ENCODE assay signal across 19 cellular contexts in the genomic region with DNA sequence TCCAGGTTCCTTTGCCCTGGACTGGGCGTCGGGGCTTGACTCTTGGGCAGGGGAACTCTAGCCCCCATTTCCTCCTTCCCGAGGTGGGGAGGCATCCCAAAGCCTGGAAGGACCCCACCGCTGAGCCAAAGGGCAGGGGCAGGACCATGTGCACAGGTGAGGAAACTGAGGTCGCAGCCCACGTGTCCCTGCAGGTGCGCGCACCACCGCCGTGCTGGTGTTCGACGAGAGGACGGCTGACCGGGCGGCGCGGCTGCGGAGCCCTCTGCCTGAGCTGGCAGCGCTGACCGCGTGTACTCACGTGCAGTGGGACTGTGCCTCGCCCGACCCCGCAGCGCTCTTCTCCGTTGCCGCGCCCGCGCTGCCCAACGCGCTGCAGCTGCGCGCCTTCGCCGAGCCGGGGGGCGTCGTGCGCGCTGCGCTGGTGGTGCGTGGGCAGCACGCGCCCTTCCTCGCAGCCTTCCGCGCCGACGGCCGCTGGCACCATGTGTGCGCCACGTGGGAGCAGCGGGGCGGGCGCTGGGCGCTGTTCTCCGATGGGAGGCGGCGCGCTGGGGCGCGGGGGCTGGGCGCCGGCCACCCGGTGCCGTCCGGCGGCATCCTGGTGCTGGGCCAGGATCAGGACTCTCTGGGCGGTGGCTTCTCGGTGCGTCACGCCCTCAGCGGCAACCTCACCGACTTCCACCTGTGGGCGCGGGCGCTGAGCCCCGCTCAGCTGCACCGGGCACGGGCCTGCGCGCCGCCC. TPM values are rescaled to one million over a fixed set of nuclear protein-coding genes. Genes with fewer than 3 reads are reported as not detected.
DNase-seq lines count a peak whose midpoint lies in the region; ATAC-seq, FAIRE-seq and TF ChIP-seq lines count a peak whose summit lies in the region.
"Had no signal": no experiment of that assay in that cellular context is flagged by ENCODE, and none has a peak within 500 bp of the region (broad histone marks: within the 10 kb centered on the region; RNA-seq: fewer than 3 reads in every experiment).

No MANE protein-coding gene starts in this region.

- WGBS in H9 (ENCODE audit: extremely low coverage, insufficient read length, low lambda C conversion rate) = no CpG with 5 or more reads among the region's 85 CpGs
- WGBS in testis, 2 donors = 27 to 32% methylated on average over 3 to 54 of the region's 85 CpGs

- H3K9me3 ChIP-seq in H9 (ENCODE audit: control insufficient read depth, low read depth, low read length) = no peaks in the 10 kb centered on the region
- H3K9me3 ChIP-seq in iPS-18c (ENCODE audit: control insufficient read depth, insufficient read depth, low read length) = peaks cover 4% of the 10 kb centered on the region
- no peaks in the 10 kb centered on the region for H3K9me3 ChIP-seq in testis

- H3K27ac Mint-ChIP-seq in H9 = no peak overlapping the region
- H3K27ac Mint-ChIP-seq: activated CD4-positive, alpha-beta memory T cell treated with anti-CD3 and anti-CD28 coated beads, Interleukin-2, amount 10 ng/mL, durations not matched to agents 7 days and 5 days; activated T-helper 17 cell treated with anti-CD3 and anti-CD28 coated beads, Interleukin-2, amount 50 U/mL, for 72 hours; CD4-positive, alpha-beta T cell had no signal

- H3K23me2 ChIP-seq in H9 (ENCODE audit: insufficient read length, low read depth, low read length, poor library complexity, severe bottlenecking) = peaks cover 5% of the 10 kb centered on the region

- no peak overlapping the region for H2BK12ac ChIP-seq in H9 (ENCODE audit: insufficient read length, low read depth, low read length)

- H3K4ac ChIP-seq in H9 (ENCODE audit: low read depth, low read length) = no peak overlapping the region

- no peak overlapping the region for H2BK5ac ChIP-seq in H9 (ENCODE audit: insufficient read length, low read length)

- H3K18ac ChIP-seq in H9 (ENCODE audit: insufficient read length, low read depth, low read length) = no peak overlapping the region

- H4K8ac ChIP-seq in H9 (replicated peaks; ENCODE audit: insufficient read length, low read depth, low read length) = no peak overlapping the region

- H2BK15ac ChIP-seq in H9 (ENCODE audit: low read depth, low read length) = no peak overlapping the region

- H3K79me2 ChIP-seq in H9 (ENCODE audit: insufficient read depth, low read length) = no peaks in the 10 kb centered on the region

- no peak overlapping the region for H2BK120ac ChIP-seq in H9 (ENCODE audit: low read depth, low read length, poor library complexity, severe bottlenecking)

- peaks cover 17 to 28% of the 10 kb centered on the region in 2 experiments for H3K4me1 Mint-ChIP-seq in H9
- H3K4me1 Mint-ChIP-seq: activated CD4-positive, alpha-beta memory T cell treated with anti-CD3 and anti-CD28 coated beads, Interleukin-2, amount 10 ng/mL, durations not matched to agents 7 days and 5 days; activated T-helper 17 cell treated with anti-CD3 and anti-CD28 coated beads, Interleukin-2, amount 50 U/mL, for 72 hours had no signal

- intact Hi-C loops in testis (cut with DNase I; ENCODE audit: low total_unique reads) = no loop called here

- H3K4me2 ChIP-seq in H9 (ENCODE audit: insufficient read depth, insufficient read length, low read length) = peak overlapping the region; percentile 29

- no peak overlapping the region for H3T11ph ChIP-seq in H9 (ENCODE audit: low read length)

- H3K36me3 ChIP-seq in bronchial epithelial cell (ENCODE audit: control insufficient read depth, insufficient read depth, low read length) (no peaks in the 10 kb centered on the region), testis (ENCODE audit: low read depth, missing control alignments) (no peaks in the 10 kb centered on the region)

- no peak overlapping the region for H2AFZ ChIP-seq in H9 (ENCODE audit: low read length)

- peak overlapping the region; percentile 36 to 60; a peak in 3 of 5 replicates for H3K4me3 Mint-ChIP-seq in H9
- H3K4me3 Mint-ChIP-seq: activated CD4-positive, alpha-beta memory T cell treated with anti-CD3 and anti-CD28 coated beads, Interleukin-2, amount 10 ng/mL, durations not matched to agents 7 days and 5 days; activated T-helper 17 cell treated with anti-CD3 and anti-CD28 coated beads, Interleukin-2, amount 50 U/mL, for 72 hours; CD4-positive, alpha-beta T cell had no signal

- no peak overlapping the region for H2BK20ac ChIP-seq in H9 (ENCODE audit: low read depth, low read length, poor library complexity, severe bottlenecking)

- peaks cover 35% of the 10 kb centered on the region for H3K27me3 Mint-ChIP-seq in H9 (ENCODE audit: low read depth)

- H4K91ac ChIP-seq in H9 (ENCODE audit: insufficient read length, low read depth, low read length) = no peak overlapping the region

- no peak for TF ChIP-seq POLR2A in testis (IDR thresholded peaks at IDR 0.05)
- TF ChIP-seq POLR2A in H54 (IDR thresholded peaks at IDR 0.05; ENCODE audit: low read depth, low read length) = no peak

- H3K4me1 ChIP-seq in H9 (ENCODE audit: insufficient read depth, low read length) = no peaks in the 10 kb centered on the region; the same call in 1 of the 2 replicates
- H3K4me1 ChIP-seq in testis = peaks cover 11% of the 10 kb centered on the region

- H3K79me1 ChIP-seq in H9 (ENCODE audit: insufficient read depth, low read depth, low read length, poor library complexity, severe bottlenecking) = no peaks in the 10 kb centered on the region

- no peak overlapping the region for H4K5ac ChIP-seq in H9 (ENCODE audit: insufficient read length, low read depth, low read length)

- no peak overlapping the region for H3K14ac ChIP-seq in H9 (ENCODE audit: insufficient read depth, low read length)

- peak; percentile 29 for DNase-seq in H9
- DNase-seq in bronchial epithelial cell (ENCODE audit: low read depth) = no peak
- no peak for DNase-seq in testis
- no peak for DNase-seq in SKM-1 treated with dmso at 0.1 percent for 144 hours (lab: John Stamatoyannopoulos, UW; ENCODE audit: unreplicated experiment)
- no peak for DNase-seq in H54 (ENCODE audit: insufficient read length, low spot score)
- DNase-seq: activated CD4-positive, alpha-beta memory T cell treated with anti-CD3 and anti-CD28 coated beads, Interleukin-2, amount 10 ng/mL, durations not matched to agents 7 days and 5 days; CD4-positive, alpha-beta T cell; dermis blood vessel endothelial cell; EL; NCI-H1436 treated with DMSO at 0.1 percent for 48 hours had no signal

- H3K27ac ChIP-seq in H9 (ENCODE audit: insufficient read length, low read depth, low read length) (no peak overlapping the region), testis (no peak overlapping the region)
- H3K27ac ChIP-seq: HL-60 had no signal

- no peak overlapping the region for H3K9ac ChIP-seq in H9 (ENCODE audit: extremely low read depth, insufficient read length, low read length)

- no peak for FAIRE-seq in bronchial epithelial cell (lab: Jason Lieb, UNC)
- FAIRE-seq in H54 (lab: Jason Lieb, UNC) = no peak
- FAIRE-seq: GM12891, small intestine had no signal

- TF ChIP-seq CTCF in H9 (conservative IDR thresholded peaks at IDR 0.05) (no peak), bronchial epithelial cell (IDR thresholded peaks at IDR 0.05; ENCODE audit: insufficient read depth, low read length, severe bottlenecking) (no peak), testis (IDR thresholded peaks at IDR 0.05) (no peak)

- peaks cover 2% of the 10 kb centered on the region for H4K20me1 ChIP-seq in H9 (ENCODE audit: control insufficient read depth, insufficient read depth, insufficient read length)

- H3K56ac ChIP-seq in H9 (ENCODE audit: insufficient read length, low read depth, low read length) = no peak overlapping the region

- H3K27me3 ChIP-seq in H9 (ENCODE audit: insufficient read depth, low read length) = peaks cover 12% of the 10 kb centered on the region
- H3K27me3 ChIP-seq in bronchial epithelial cell (ENCODE audit: control insufficient read depth, insufficient read depth, low read length) = no peaks in the 10 kb centered on the region
- H3K27me3 ChIP-seq in testis = no peaks in the 10 kb centered on the region

- no peaks in the 10 kb centered on the region for H3K9me3 Mint-ChIP-seq in H9
- H3K9me3 Mint-ChIP-seq: activated CD4-positive, alpha-beta memory T cell treated with anti-CD3 and anti-CD28 coated beads, Interleukin-2, amount 10 ng/mL, durations not matched to agents 7 days and 5 days; activated T-helper 17 cell treated with anti-CD3 and anti-CD28 coated beads, Interleukin-2, amount 50 U/mL, for 72 hours; CD4-positive, alpha-beta T cell had no signal

- ATAC-seq in GM21447 (IDR thresholded peaks at IDR 0.05; ENCODE audit: unreplicated experiment) = no peak
- ATAC-seq: activated T-helper 17 cell treated with anti-CD3 and anti-CD28 coated beads, Interleukin-2, amount 50 U/mL, for 72 hours; stimulated activated naive CD8-positive, alpha-beta T cell treated with anti-CD3 and anti-CD28 coated beads, Interleukin-15, Interleukin-2, amounts not matched to agents 100 U/mL and 50 U/mL, for 24 hours had no signal

- peak overlapping the region; percentile 14 for H3K4me3 ChIP-seq in bronchial epithelial cell (ENCODE audit: low read depth, low read length)
- H3K4me3 ChIP-seq in iPS-18c (ENCODE audit: insufficient read depth, low read depth, low read length) = peak overlapping the region; percentile 28; the same call in 1 of the 2 replicates
- peak overlapping the region; percentile 15 to 26 for H3K4me3 ChIP-seq in testis

- H2AK5ac ChIP-seq in H9 (ENCODE audit: insufficient read length, low read length) = no peak overlapping the region

- no peak overlapping the region for H3K23ac ChIP-seq in H9 (ENCODE audit: insufficient read length, low read depth, low read length)

- no peaks in the 10 kb centered on the region for H3K36me3 Mint-ChIP-seq in H9 (ENCODE audit: insufficient read depth in 1 of 3, low read depth in 3 of 3)

RNA-seq across cellular contexts. Expression of gene ADGRD2, which starts 2.8 kb away (rescaled TPM):
- total RNA-seq in H9 (2021) (1.2 and 1.5 TPM in 2 replicates), bronchial epithelial cell (0.38 TPM in 1 of 2 replicates, not detected in the other), testis (under 1 TPM; 0.31 to 0.74 TPM)
- polyA plus RNA-seq in testis (ENCODE audit: insufficient read depth, low read depth, low replicate concordance) = 1.5 TPM
- total RNA-seq: activated CD4-positive, alpha-beta memory T cell treated with anti-CD3 and anti-CD28 coated beads, Interleukin-2, amount 10 ng/mL, durations not matched to agents 7 days and 5 days; activated T-helper 17 cell treated with anti-CD3 and anti-CD28 coated beads, Interleukin-2, amount 50 U/mL, for 72 hours; CD4-positive, alpha-beta T cell; dermis blood vessel endothelial cell; NCI-H460; omental fat pad had no signal
- polyA plus RNA-seq: small intestine had no signal

RNA-seq across cellular contexts. Expression of gene PSMB7, which starts 37.8 kb away (rescaled TPM):
- total RNA-seq in H9 (2021) (209 and 216 TPM in 2 replicates), bronchial epithelial cell (275 and 335 TPM in 2 replicates), testis (100 to 1,000 TPM; 156 to 188 TPM)
- 310 TPM for polyA plus RNA-seq in testis (ENCODE audit: insufficient read depth, low read depth, low replicate concordance)

RNA-seq across cellular contexts. Expression of gene NR5A1, which starts 54.2 kb away (rescaled TPM):
- total RNA-seq in H9 (2021) (0.37 and 0.46 TPM in 2 replicates), bronchial epithelial cell (not detected in 2 replicates), testis (10 to 100 TPM; 43.5 to 65.2 TPM)
- polyA plus RNA-seq in testis (ENCODE audit: insufficient read depth, low read depth, low replicate concordance) = 28.7 TPM
- total RNA-seq: activated CD4-positive, alpha-beta memory T cell treated with anti-CD3 and anti-CD28 coated beads, Interleukin-2, amount 10 ng/mL, durations not matched to agents 7 days and 5 days; activated T-helper 17 cell treated with anti-CD3 and anti-CD28 coated beads, Interleukin-2, amount 50 U/mL, for 72 hours; CD4-positive, alpha-beta T cell; dermis blood vessel endothelial cell; NCI-H460; omental fat pad had no signal

Comparison
In these comparisons a context has a peak if more than half of its experiments do, and no peak if none do; other contexts are left out.
1. RNA of gene NR5A1, which starts 54.2 kb away (total RNA-seq): 43.5 to 65.2 TPM in testis; 0.37 to 0.46 TPM in H9 and not detected in bronchial epithelial cell; every median in the first group is over 10 times any median in the second.
2. Peak in every context shown above with its lines, with median percentiles within 50 percentile points of each other: H3K4me3 ChIP-seq.